ENCODE assay signal across 22 cellular contexts in genomic region chr15:56767315-56767714, GRCh38. TPM values are rescaled to one million over a fixed set of nuclear protein-coding genes. Genes with fewer than 3 reads are reported as not detected.
DNase-seq lines count a peak whose midpoint lies in the region; ATAC-seq, FAIRE-seq and TF ChIP-seq lines count a peak whose summit lies in the region.
"Had no signal": no experiment of that assay in that cellular context is flagged by ENCODE, and none has a peak within 500 bp of the region (broad histone marks: within the 10 kb centered on the region; RNA-seq: fewer than 3 reads in every experiment).

No MANE protein-coding gene starts in this region.

- TF ChIP-seq EP300 in A549 (IDR thresholded peaks at IDR 0.05), result no peak
- TF ChIP-seq EP300 in suprapubic skin (IDR thresholded peaks at IDR 0.05), result no peak

- no peaks in the 10 kb centered on the region for H3K27me3 ChIP-seq in adipocyte (replicated peaks; ENCODE audit: control insufficient read depth, insufficient read depth, low read length)
- no peaks in the 10 kb centered on the region for H3K27me3 ChIP-seq in suprapubic skin
- H3K27me3 ChIP-seq: BE2C, foreskin keratinocyte, ovary, right lobe of liver, tibial nerve had no signal

- TF ChIP-seq POLR2A in A549 (IDR thresholded peaks at IDR 0.05; ENCODE audit: low read length), result no peak
- no peak for TF ChIP-seq POLR2A in suprapubic skin (IDR thresholded peaks at IDR 0.05)

- no peak overlapping the region for H3K4me3 ChIP-seq in A549
- H3K4me3 ChIP-seq in adipocyte (ENCODE audit: low read length), result no peak overlapping the region
- no peak overlapping the region for H3K4me3 ChIP-seq in suprapubic skin
- H3K4me3 ChIP-seq: ovary, right lobe of liver, tibial nerve had no signal

- no peaks in the 10 kb centered on the region for H3K4me1 ChIP-seq in A549
- peaks cover 38% of the 10 kb centered on the region for H3K4me1 ChIP-seq in adipocyte (ENCODE audit: control insufficient read depth, insufficient read depth, low read length)
- H3K4me1 ChIP-seq in suprapubic skin, result peaks cover 27% of the 10 kb centered on the region
- H3K4me1 ChIP-seq: BE2C, foreskin keratinocyte had no signal

- H3K9me3 ChIP-seq in A549, result no peaks in the 10 kb centered on the region
- no peaks in the 10 kb centered on the region for H3K9me3 ChIP-seq in adipocyte (ENCODE audit: control insufficient read depth, low read length)
- no peaks in the 10 kb centered on the region for H3K9me3 ChIP-seq in suprapubic skin
- H3K9me3 ChIP-seq: BE2C, ovary, tibial nerve had no signal

- 85% methylated on average over 1 of the region's 1 CpG for WGBS in A549 (ENCODE audit: missing lambda C conversion rate)
- 86% methylated on average over 1 of the region's 1 CpG for WGBS in suprapubic skin

- POLR2A ChIA-PET in A549 (lab: Yijun Ruan, JAX), result no interaction called here

- FAIRE-seq in A549 (lab: Jason Lieb, UNC) (peak; percentile 79), frontal cortex (lab: Jason Lieb, UNC) (no peak)
- FAIRE-seq: colon, H54 had no signal

- ATAC-seq in A549 (no peak), HG02588 (IDR thresholded peaks at IDR 0.05; ENCODE audit: unreplicated experiment) (no peak)
- ATAC-seq: foreskin keratinocyte; naive thymus-derived CD4-positive, alpha-beta T cell; right lobe of liver; stimulated activated naive B cell treated with anti-CD40 and anti-IgM and Interleukin-4, amounts not matched to agents 10 μg/mL and 1 μg/mL and 100 μg/mL, for 72 hours had no signal

- H3K9ac ChIP-seq in adipocyte (ENCODE audit: low read length), result no peak overlapping the region

- H3K27ac ChIP-seq in A549 (no peak overlapping the region), suprapubic skin (no peak overlapping the region)
- H3K27ac ChIP-seq: foreskin keratinocyte, ovary, right lobe of liver, tibial nerve had no signal

- CTCF ChIA-PET in A549 (lab: Yijun Ruan, JAX), result no interaction called here

- TF ChIP-seq CTCF in A549 (IDR thresholded peaks at IDR 0.05) (no peak), suprapubic skin (IDR thresholded peaks at IDR 0.05) (no peak)

- no peak for TF ChIP-seq RAD21 in A549 (conservative IDR thresholded peaks at IDR 0.05 in 1 of 2, IDR thresholded peaks at IDR 0.05 in 1 of 2)

- H3K36me3 ChIP-seq in adipocyte (ENCODE audit: control insufficient read depth, insufficient read depth, low read length, severe bottlenecking) (no peaks in the 10 kb centered on the region), suprapubic skin (no peaks in the 10 kb centered on the region)
- H3K36me3 ChIP-seq: BE2C, ovary, right lobe of liver, tibial nerve had no signal

- H3K4me2 ChIP-seq in A549, result no peak overlapping the region

- DNase-seq in A549 (ENCODE audit: low read depth in 1 of 2, low spot score in 1 of 2) (no peak), ELR (ENCODE audit: low read depth) (peak; percentile 34), adipocyte (ENCODE audit: low read depth) (peak; percentile 29), iris pigment epithelial cell (ENCODE audit: low read depth) (peak; percentile 69), suprapubic skin (ENCODE audit: low spot score in 2 of 2) (no peak), frontal cortex (ENCODE audit: low spot score in 2 of 2) (no peak)
- DNase-seq: activated gamma-delta T cell treated with Interleukin-2 at 50 U/mL for 16 hours; BE2C; foreskin keratinocyte; hypothalamus; naive thymus-derived CD4-positive, alpha-beta T cell; NCI-H1436; NCI-H69; ovary; right lobe of liver; Right ventricle myocardium superior; stimulated activated naive B cell treated with anti-CD40 and anti-IgM and Interleukin-4, amounts not matched to agents 10 μg/mL and 1 μg/mL and 100 μg/mL, for 72 hours; T-cell had no signal

TF ChIP-seq in A549, 52 proteins besides CTCF, POLR2A, EP300 and RAD21:
- TF ChIP-seq NPAS2 (CRISPR knock-in tag; IDR thresholded peaks at IDR 0.05; ENCODE audit: borderline replicate concordance) (no peak), E2F6 (IDR thresholded peaks at IDR 0.05; ENCODE audit: borderline replicate concordance, low read depth) (no peak), FOSL2 (IDR thresholded peaks at IDR 0.05) (no peak), FOSL2 (CRISPR knock-in tag; IDR thresholded peaks at IDR 0.05) (peak; percentile 38; the same call in 1 of the 2 replicates)

RNA-seq across cellular contexts. Expression of gene ZNF280D, which starts 34.0 kb away (rescaled TPM):
- polyA plus RNA-seq in A549 (2011; rRNA removed), result 18.0 and 21.8 TPM in 2 replicates
- 4.8 TPM in 2 replicates for polyA plus RNA-seq in A549 (2012; cell fraction: cytosol; rRNA removed)
- 3.9 and 5.8 TPM in 2 replicates for polyA plus RNA-seq in A549 (2012; cell fraction: nucleus; rRNA removed)
- polyA plus RNA-seq in A549 (2017; fragmentation: RNase III; extraction: RNeasy Plus Mini Kit Qiagen cat#74134 plus additional on column Dnase treatment), result 12.8 to 13.4 TPM (median 13.3 TPM) in 3 replicates
- 11.0 and 12.4 TPM in 2 replicates for polyA minus RNA-seq in A549 (2011; rRNA and poly(A)+ RNA removed)
- 10 to 100 TPM; 27.4 to 59.3 (median 37.3) TPM for total RNA-seq in suprapubic skin
- total RNA-seq in frontal cortex, result 113 TPM

Comparison
In these comparisons a context has a peak if more than half of its experiments do, and no peak if none do; other contexts are left out.
1. DNase-seq: peak in ELR (single experiment), adipocyte (single experiment) and iris pigment epithelial cell (single experiment); none in A549 (0 of 2), suprapubic skin (0 of 2) and frontal cortex (0 of 2).